Comparison of ENCODE assay signal across 1 cellular context in genomic region chr17:78231991-78232759, GRCh38.
TF ChIP-seq lines count a peak whose summit lies in the region.

No MANE protein-coding gene starts in this region.

TF ChIP-seq in GM12878, 131 proteins besides CTCF, POLR2A, EP300 and RAD21:
- TF ChIP-seq CREM (IDR thresholded peaks at IDR 0.05; ENCODE audit: low read depth) = no peak
- no peak for TF ChIP-seq HDGF (IDR thresholded peaks at IDR 0.05)
- no peak for TF ChIP-seq FOXK2 (IDR thresholded peaks at IDR 0.05)
- TF ChIP-seq CREB1 (IDR thresholded peaks at IDR 0.05; ENCODE audit: low read depth) = no peak
- no peak for TF ChIP-seq KDM1A (IDR thresholded peaks at IDR 0.05; ENCODE audit: borderline replicate concordance)
- no peak for TF ChIP-seq SRF (IDR thresholded peaks at IDR 0.05; ENCODE audit: low read depth in 2 of 2, low read length in 2 of 2)
- no peak for TF ChIP-seq NFYA (IDR thresholded peaks at IDR 0.05; ENCODE audit: borderline replicate concordance, low read depth, low read length)
- no peak for TF ChIP-seq SREBF1 (IDR thresholded peaks at IDR 0.05; ENCODE audit: low read length)
- no peak for TF ChIP-seq TCF7 (IDR thresholded peaks at IDR 0.05; ENCODE audit: borderline replicate concordance)
- TF ChIP-seq STAT3 (IDR thresholded peaks at IDR 0.05; ENCODE audit: low read depth, low read length) = no peak
- no peak for TF ChIP-seq MLLT1 (IDR thresholded peaks at IDR 0.05)
- TF ChIP-seq ZBTB40 (IDR thresholded peaks at IDR 0.05; ENCODE audit: borderline replicate concordance) = no peak
- TF ChIP-seq E2F4 (IDR thresholded peaks at IDR 0.05; ENCODE audit: low read depth, low read length) = no peak
- TF ChIP-seq JUNB (IDR thresholded peaks at IDR 0.05) = no peak
- no peak for TF ChIP-seq ZZZ3 (IDR thresholded peaks at IDR 0.05; ENCODE audit: control insufficient read depth, insufficient read length, low read depth)
- TF ChIP-seq CHD1 (IDR thresholded peaks at IDR 0.05; ENCODE audit: low read depth, low read length) = no peak
- TF ChIP-seq CBX5 (IDR thresholded peaks at IDR 0.05; ENCODE audit: low read depth) = no peak
